8 cellular contexts compared by ENCODE assay signal in genomic region chr19:12550951-12551832, GRCh38. TPM values are rescaled to one million over a fixed set of nuclear protein-coding genes. Genes with fewer than 3 reads are reported as not detected.
DNase-seq lines count a peak whose midpoint lies in the region; ATAC-seq and TF ChIP-seq lines count a peak whose summit lies in the region.

TSS of gene ZNF564 (minus strand) at chr19:12551482. CDS start at chr19:12551332, 150 bp downstream.

- peak within 1 kb of the TSS; percentile 84 for H3K23ac ChIP-seq in IMR-90 (ENCODE audit: low read depth, low read length)

- no peaks in the 10 kb centered on the region; the same call in 1 of the 2 replicates for H3K9me3 ChIP-seq in IMR-90 (ENCODE audit: control insufficient read depth, insufficient read depth, low read length)

- no peak within 1 kb of the TSS for H2BK15ac ChIP-seq in IMR-90 (ENCODE audit: low read depth, low read length)

- H3K4me3 ChIP-seq in IMR-90 (ENCODE audit: insufficient read depth, low read depth, low read length) (peak within 1 kb of the TSS; percentile 55), epithelial cell of proximal tubule (ENCODE audit: low read depth, low read length) (peak within 1 kb of the TSS; percentile 70)

- no TSS peak for BruUV-seq in IMR-90 (replicated peaks; lab: Mats Ljungman, UMichigan)

- in situ Hi-C loops in IMR-90 (cut with MboI; ENCODE audit: low sequenced_read_pairs) = no loop called here

- intact Hi-C loops in IMR-90 (cut with micrococcal nuclease) = no loop called here

- dilution Hi-C loops in IMR-90 (cut with HindIII; ENCODE audit: low sequenced_read_pairs, unreplicated experiment) = no loop called here

- no peak within 1 kb of the TSS for H2BK20ac ChIP-seq in IMR-90 (ENCODE audit: low read depth, low read length)

- H2AFZ ChIP-seq in IMR-90 (replicated peaks; ENCODE audit: low read length, poor library complexity) = peak within 1 kb of the TSS; percentile 99

- peak within 1 kb of the TSS; percentile 67 for H3K56ac ChIP-seq in IMR-90 (ENCODE audit: extremely low read depth, insufficient read depth, low read length)

- peak within 1 kb of the TSS; percentile 80 for H2AK5ac ChIP-seq in IMR-90 (ENCODE audit: low read depth, low read length)

- peak within 1 kb of the TSS; percentile 79 for H4K91ac ChIP-seq in IMR-90 (ENCODE audit: insufficient read depth, low read depth, low read length)

- peak within 1 kb of the TSS; percentile 78 for H3K9ac ChIP-seq in IMR-90 (ENCODE audit: low read depth, low read length)

- no peaks in the 10 kb centered on the region for H4K20me1 ChIP-seq in IMR-90 (ENCODE audit: insufficient read depth, low read length)

- H2BK5ac ChIP-seq in IMR-90 (ENCODE audit: low read depth, low read length, poor library complexity, severe bottlenecking) = peak within 1 kb of the TSS; percentile 94

- H3K4ac ChIP-seq in IMR-90 (ENCODE audit: low read depth, low read length) = peak within 1 kb of the TSS; percentile 89

- H3K18ac ChIP-seq in IMR-90 (ENCODE audit: low read depth, low read length) = peak within 1 kb of the TSS; percentile 22

- no peaks in the 10 kb centered on the region for H3K4me1 ChIP-seq in IMR-90 (ENCODE audit: control insufficient read depth, insufficient read depth, low read length)

- TF ChIP-seq POLR2A in IMR-90 (IDR thresholded peaks at IDR 0.05; ENCODE audit: low read depth, low read length) = no peak; the same call in 1 of the 2 replicates

- ATAC-seq in GM21528 (IDR thresholded peaks at IDR 0.05; ENCODE audit: low FRiP score, unreplicated experiment) (peak; percentile 96), IMR-90 (ENCODE audit: low read depth) (peak; percentile 97)

- no peaks in the 10 kb centered on the region for H3K9me1 ChIP-seq in IMR-90 (ENCODE audit: insufficient read depth, low read length)

- peaks cover 11 to 30% of the 10 kb centered on the region in 2 experiments; a peak in 3 of 4 replicates for H3K79me1 ChIP-seq in IMR-90 (ENCODE audit: low read depth in 1 of 2, low read length in 2 of 2)

- WGBS in IMR-90 (ENCODE audit: extremely low coverage in 2 of 2, insufficient read length in 1 of 2), 2 experiments = 0% methylated on average over 23 of the region's 55 CpGs; no CpG with 5 or more reads in 1 of the 2 experiments

- peak; percentile 99 for DNase-seq in DMS 273 (lab: John Stamatoyannopoulos, UW; ENCODE audit: unreplicated experiment)
- peak; percentile 98 for DNase-seq in IMR-90
- DNase-seq in OCI-M1 (lab: John Stamatoyannopoulos, UW) = peak; percentile 100
- peak; percentile 84 for DNase-seq in activated T-cell treated with anti-CD3 and anti-CD28 coated beads for 4 hours
- DNase-seq in epithelial cell of proximal tubule (ENCODE audit: low read depth) = peak; percentile 95
- peak; percentile 97 for DNase-seq in mucosa of gallbladder (ENCODE audit: low spot score)
- peak; percentile 77 to 87 for DNase-seq in stimulated activated CD8-positive, alpha-beta memory T cell treated with anti-CD3 and anti-CD28 coated beads, Interleukin-4, amount 100 ng/mL, for 4 hours (ENCODE audit: low read depth in 2 of 2, low spot score in 1 of 2)

- CTCF ChIA-PET in IMR-90 (lab: Yijun Ruan, JAX) = interaction anchor here (0.6 kb wide), 1 partner anchor 13 kb away, joined by 9 read pairs; no protein-coding TSS in a partner anchor

- peak within 1 kb of the TSS; percentile 84 for H3K4me2 ChIP-seq in IMR-90 (ENCODE audit: low read depth, low read length)

- TF ChIP-seq RAD21 in IMR-90 (IDR thresholded peaks at IDR 0.05; ENCODE audit: low read length) = no peak

- peaks cover 2% of the 10 kb centered on the region; the same call in 1 of the 2 replicates for H3K36me3 ChIP-seq in IMR-90 (ENCODE audit: control insufficient read depth, insufficient read depth, low read length)

- no peaks in the 10 kb centered on the region for H3K27me3 ChIP-seq in IMR-90 (ENCODE audit: control insufficient read depth, insufficient read depth, low read length)

- no peak for TF ChIP-seq CTCF in IMR-90 (conservative IDR thresholded peaks at IDR 0.05; ENCODE audit: low read depth, low read length)
- no peak for TF ChIP-seq CTCF in epithelial cell of proximal tubule (conservative IDR thresholded peaks at IDR 0.05; ENCODE audit: low read depth, low read length)

- H4K8ac ChIP-seq in IMR-90 (ENCODE audit: low read depth in 2 of 2, low read length in 2 of 2) = peak within 1 kb of the TSS; percentile 14 to 95

- peak within 1 kb of the TSS; percentile 56; the same call in 1 of the 2 replicates for H2BK120ac ChIP-seq in IMR-90 (ENCODE audit: low read depth, low read length)

- peak within 1 kb of the TSS; percentile 84 for H2AK9ac ChIP-seq in IMR-90 (replicated peaks; ENCODE audit: low read depth, low read length, poor library complexity)

- H4K5ac ChIP-seq in IMR-90 (ENCODE audit: low read depth, low read length) = peak within 1 kb of the TSS; percentile 92

- H3K27ac ChIP-seq in IMR-90 (ENCODE audit: insufficient read depth, low read length) = peak within 1 kb of the TSS; percentile 83

- POLR2A ChIA-PET in IMR-90 (lab: Charles Lee; ENCODE audit: unreplicated experiment) = no interaction called here

- H3K14ac ChIP-seq in IMR-90 (replicated peaks; ENCODE audit: low read depth, low read length) = peak within 1 kb of the TSS; percentile 87

TF ChIP-seq in IMR-90, 13 proteins besides CTCF, POLR2A, EP300 and RAD21:
- peak; percentile 52; the same call in 1 of the 2 replicates for TF ChIP-seq FOS (IDR thresholded peaks at IDR 0.05; ENCODE audit: low read depth, low read length)
- TF ChIP-seq USF2 (IDR thresholded peaks at IDR 0.05; ENCODE audit: low read depth, low read length) = no peak
- peak; percentile 3; the same call in 1 of the 2 replicates for TF ChIP-seq MAFK (IDR thresholded peaks at IDR 0.05; ENCODE audit: low read depth, low read length)
- TF ChIP-seq MAZ (IDR thresholded peaks at IDR 0.05; ENCODE audit: borderline replicate concordance, low read depth, low read length) = peak; percentile 9; the same call in 1 of the 2 replicates

RNA-seq across cellular contexts. Expression of gene ZNF564, which starts in this region (rescaled TPM):
- 6.3 and 9.4 TPM in 2 replicates for total RNA-seq in IMR-90 (2012; rRNA removed)
- polyA plus RNA-seq in IMR-90 (2012; rRNA removed) = 1.2 and 1.5 TPM in 2 replicates
- 0.26 and 0.49 TPM in 2 replicates for polyA plus RNA-seq in IMR-90 (2012; cell fraction: cytosol; rRNA removed)
- 0.51 and 1.8 TPM in 2 replicates for polyA plus RNA-seq in IMR-90 (2012; cell fraction: nucleus; rRNA removed; ENCODE audit: low replicate concordance)
- 3.0 and 3.3 TPM in 2 replicates for total RNA-seq in epithelial cell of proximal tubule
- 13.9 TPM for total RNA-seq in mucosa of gallbladder

Comparison
In these comparisons a context has a peak if more than half of its experiments do, and no peak if none do; other contexts are left out.
1. Peak in every context shown above with its lines: DNase-seq, ATAC-seq, H3K4me3 ChIP-seq and H3K27ac ChIP-seq.